11 cellular contexts compared by ENCODE assay signal in the genomic region with DNA sequence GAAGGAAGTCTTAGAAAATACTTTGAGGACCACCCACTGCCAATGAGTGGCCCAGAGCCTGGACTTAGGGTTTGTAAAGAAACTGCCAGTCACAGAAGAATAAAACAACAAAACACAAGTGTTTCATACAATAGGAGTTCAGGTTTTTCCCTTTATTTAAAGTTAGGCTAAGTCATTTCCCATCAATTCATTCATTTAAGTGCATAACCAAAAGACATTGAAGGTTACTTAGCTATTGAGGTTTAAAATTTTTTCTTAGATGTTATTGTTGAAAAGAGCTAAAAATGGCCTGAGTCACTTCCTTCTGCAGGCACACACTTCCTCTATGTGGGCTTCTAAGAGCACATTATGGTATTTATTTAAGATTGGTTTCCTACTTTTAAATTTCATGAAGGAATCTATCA. TPM values are rescaled to one million over a fixed set of nuclear protein-coding genes. Genes with fewer than 3 reads are reported as not detected.
DNase-seq lines count a peak whose midpoint lies in the region; ATAC-seq and TF ChIP-seq lines count a peak whose summit lies in the region.
"Had no signal": no experiment of that assay in that cellular context is flagged by ENCODE, and none has a peak within 500 bp of the region (broad histone marks: within the 10 kb centered on the region; RNA-seq: fewer than 3 reads in every experiment).

No MANE protein-coding gene starts in this region.

- peaks cover 40% of the 10 kb centered on the region for H3K4me1 ChIP-seq in CD4-positive, alpha-beta memory T cell (ENCODE audit: insufficient read depth, low read length)
- H3K4me1 ChIP-seq in Loucy (ENCODE audit: insufficient read depth, low read length, poor library complexity, severe bottlenecking): peaks cover 70% of the 10 kb centered on the region

- TF ChIP-seq CTCF in Loucy (conservative IDR thresholded peaks at IDR 0.05; ENCODE audit: low read length): no peak

- no peaks in the 10 kb centered on the region for H3K36me3 Mint-ChIP-seq in CD4-positive, alpha-beta memory T cell
- H3K36me3 Mint-ChIP-seq in activated T-helper 2 cell treated with anti-CD3 and anti-CD28 coated beads, Interferon-gamma antibody, Interleukin-2, Interleukin-4, amounts not matched to agents 10 μg/mL and 5 μg/mL and 100 μg/mL, durations not matched to agents 14 hours and 24 hours and 36 hours (ENCODE audit: low read depth): peaks cover 7% of the 10 kb centered on the region
- H3K36me3 Mint-ChIP-seq in memory B cell: peaks cover 3% of the 10 kb centered on the region

- H3K9me2 ChIP-seq in Loucy (replicated peaks; ENCODE audit: low read depth, low read length): no peaks in the 10 kb centered on the region

- peaks cover 13% of the 10 kb centered on the region for H3F3A ChIP-seq in Loucy (ENCODE audit: low read depth)

- H3K4me3 ChIP-seq in CD4-positive, alpha-beta memory T cell (ENCODE audit: low read length in 2 of 2): no peak overlapping the region
- H3K4me3 ChIP-seq in Loucy (ENCODE audit: low read length, poor library complexity, severe bottlenecking): peak overlapping the region; percentile 18

- H3K9ac ChIP-seq in Loucy (ENCODE audit: low read depth, low read length, poor library complexity, severe bottlenecking): peak overlapping the region; percentile 18

- ATAC-seq in memory B cell (ENCODE audit: low read depth): peak; percentile 51

- H2AFZ ChIP-seq in Loucy (ENCODE audit: low read length): no peak overlapping the region; the same call in 1 of the 2 replicates

- no peaks in the 10 kb centered on the region for H3K9me3 Mint-ChIP-seq in CD4-positive, alpha-beta memory T cell
- H3K9me3 Mint-ChIP-seq in activated T-helper 2 cell treated with anti-CD3 and anti-CD28 coated beads, Interferon-gamma antibody, Interleukin-2, Interleukin-4, amounts not matched to agents 10 μg/mL and 5 μg/mL and 100 μg/mL, durations not matched to agents 14 hours and 24 hours and 36 hours: no peaks in the 10 kb centered on the region
- H3K9me3 Mint-ChIP-seq in memory B cell: no peaks in the 10 kb centered on the region

- H3K4me2 ChIP-seq in Loucy (ENCODE audit: low read depth, low read length, poor library complexity, severe bottlenecking): peak overlapping the region; percentile 48

- H3K79me2 ChIP-seq in Loucy (ENCODE audit: insufficient read depth, low read length): no peaks in the 10 kb centered on the region

- H3K36me3 ChIP-seq in CD4-positive, alpha-beta memory T cell (ENCODE audit: insufficient read depth, low read length): no peaks in the 10 kb centered on the region
- H3K36me3 ChIP-seq in Loucy (ENCODE audit: insufficient read depth, low read length): no peaks in the 10 kb centered on the region

- POLR2A ChIA-PET in CD4-positive, alpha-beta memory T cell (lab: Charles Lee; ENCODE audit: partially characterized antibody): interaction anchor here (0.7 to 1.5 kb wide), 7 partner anchors 9 to 167 kb away, joined by 3 to 4 read pairs (median 3); a partner anchor contains a TSS

- no peak overlapping the region for H3K27ac ChIP-seq in CD4-positive, alpha-beta memory T cell (ENCODE audit: low read depth, low read length)
- H3K27ac ChIP-seq: RWPE1 had no signal

- H3K27me3 Mint-ChIP-seq in CD4-positive, alpha-beta memory T cell: no peaks in the 10 kb centered on the region
- H3K27me3 Mint-ChIP-seq in activated T-helper 2 cell treated with anti-CD3 and anti-CD28 coated beads, Interferon-gamma antibody, Interleukin-2, Interleukin-4, amounts not matched to agents 10 μg/mL and 5 μg/mL and 100 μg/mL, durations not matched to agents 14 hours and 24 hours and 36 hours (ENCODE audit: low read depth): peaks cover 21% of the 10 kb centered on the region
- no peaks in the 10 kb centered on the region for H3K27me3 Mint-ChIP-seq in memory B cell

- H3K4me3 Mint-ChIP-seq in CD4-positive, alpha-beta memory T cell: peak overlapping the region in 5 of 8 donors; percentile 6 to 68 (median 43)
- no peak overlapping the region for H3K4me3 Mint-ChIP-seq in activated T-helper 2 cell treated with anti-CD3 and anti-CD28 coated beads, Interferon-gamma antibody, Interleukin-2, Interleukin-4, amounts not matched to agents 10 μg/mL and 5 μg/mL and 100 μg/mL, durations not matched to agents 14 hours and 24 hours and 36 hours (ENCODE audit: low read depth)
- H3K4me3 Mint-ChIP-seq in memory B cell: peak overlapping the region; percentile 15

- peak in 1 of 5 donors; percentile 7 for DNase-seq in CD4-positive, alpha-beta memory T cell
- no peak for DNase-seq in activated T-helper 2 cell treated with anti-CD3 and anti-CD28 coated beads, Interferon-gamma antibody, Interleukin-2, Interleukin-4, amounts not matched to agents 10 μg/mL and 5 μg/mL and 100 μg/mL, durations not matched to agents 14 hours and 24 hours and 36 hours (ENCODE audit: low spot score)
- DNase-seq in memory B cell (ENCODE audit: low spot score in 2 of 2): no peak
- no peak for DNase-seq in NCI-H1105 treated with DMSO at 0.1 percent for 48 hours (lab: John Stamatoyannopoulos, UW)
- DNase-seq in mucosa of gallbladder (ENCODE audit: low spot score): no peak
- DNase-seq in NCI-H2107 treated with DMSO at 0.1 percent for 48 hours (lab: John Stamatoyannopoulos, UW; ENCODE audit: unreplicated experiment): no peak
- DNase-seq in stimulated activated naive CD4-positive, alpha-beta T cell treated with Interleukin-2 at 50 U/mL for 16 hours (lab: John Stamatoyannopoulos, UW): no peak
- DNase-seq: activated gamma-delta T cell, hypothalamus had no signal

- intact Hi-C loops in CD4-positive, alpha-beta memory T cell (cut with micrococcal nuclease): loop anchor here (5.0 kb wide), 2 partner anchors 40 to 105 kb away; no protein-coding TSS in a partner anchor
- intact Hi-C loops in activated T-helper 2 cell treated with anti-CD3 and anti-CD28 coated beads, Interferon-gamma antibody, Interleukin-2, Interleukin-4, amounts not matched to agents 10 μg/mL and 5 μg/mL and 100 μg/mL, durations not matched to agents 14 hours and 24 hours and 36 hours (cut with micrococcal nuclease): no loop called here

- no peaks in the 10 kb centered on the region for H3K27me3 ChIP-seq in CD4-positive, alpha-beta memory T cell (ENCODE audit: insufficient read depth, low read length)
- no peaks in the 10 kb centered on the region for H3K27me3 ChIP-seq in Loucy (ENCODE audit: insufficient read depth, low read length, poor library complexity, severe bottlenecking)

- H3K9me3 ChIP-seq in CD4-positive, alpha-beta memory T cell (ENCODE audit: control insufficient read depth in 1 of 2, low read length in 2 of 2): no peaks in the 10 kb centered on the region
- H3K9me3 ChIP-seq in Loucy (ENCODE audit: insufficient read depth, low read depth, low read length): no peaks in the 10 kb centered on the region

- H4K20me1 ChIP-seq in Loucy (ENCODE audit: insufficient read depth, low read length, poor library complexity, severe bottlenecking): no peaks in the 10 kb centered on the region

- peak overlapping the region in 6 of 7 donors; percentile 17 to 61 (median 54) for H3K27ac Mint-ChIP-seq in CD4-positive, alpha-beta memory T cell
- peak overlapping the region; percentile 16 for H3K27ac Mint-ChIP-seq in activated T-helper 2 cell treated with anti-CD3 and anti-CD28 coated beads, Interferon-gamma antibody, Interleukin-2, Interleukin-4, amounts not matched to agents 10 μg/mL and 5 μg/mL and 100 μg/mL, durations not matched to agents 14 hours and 24 hours and 36 hours
- H3K27ac Mint-ChIP-seq in memory B cell: peak overlapping the region; percentile 52

- peaks cover 26 to 46% (median 32%) of the 10 kb centered on the region in 4 donors for H3K4me1 Mint-ChIP-seq in CD4-positive, alpha-beta memory T cell
- peaks cover 28% of the 10 kb centered on the region for H3K4me1 Mint-ChIP-seq in activated T-helper 2 cell treated with anti-CD3 and anti-CD28 coated beads, Interferon-gamma antibody, Interleukin-2, Interleukin-4, amounts not matched to agents 10 μg/mL and 5 μg/mL and 100 μg/mL, durations not matched to agents 14 hours and 24 hours and 36 hours (ENCODE audit: low read depth)
- peaks cover 26% of the 10 kb centered on the region for H3K4me1 Mint-ChIP-seq in memory B cell

- CTCF ChIA-PET in CD4-positive, alpha-beta memory T cell (lab: Charles Lee; ENCODE audit: partially characterized antibody): interaction anchor here (1.0 to 2.3 kb wide), 6 partner anchors 9 to 171 kb away, joined by 3 to 12 read pairs (median 4); no protein-coding TSS in a partner anchor

RNA-seq across cellular contexts. Expression of a gene that starts 54.2 kb away (rescaled TPM):
- total RNA-seq in CD4-positive, alpha-beta memory T cell: 10 to 100 TPM; 10.7 to 11.2 TPM
- polyA plus RNA-seq in CD4-positive, alpha-beta memory T cell: 1 to 10 TPM; 3.2 to 3.3 TPM
- 1.9 and 2.7 TPM in 2 replicates for total RNA-seq in activated T-helper 2 cell treated with anti-CD3 and anti-CD28 coated beads, Interferon-gamma antibody, Interleukin-2, Interleukin-4, amounts not matched to agents 10 μg/mL and 5 μg/mL and 100 μg/mL, durations not matched to agents 14 hours and 24 hours and 36 hours
- 5.8 TPM for total RNA-seq in mucosa of gallbladder
